Comparison of ENCODE assay signal across 9 cellular contexts in genomic region chr1:112818990-112819689, GRCh38.
DNase-seq lines count a peak whose midpoint lies in the region; ATAC-seq and TF ChIP-seq lines count a peak whose summit lies in the region.
"Had no signal": no experiment of that assay in that cellular context is flagged by ENCODE, and none has a peak within 500 bp of the region (broad histone marks: within the 10 kb centered on the region; RNA-seq: fewer than 3 reads in every experiment).

No MANE protein-coding gene starts in this region.

- H3K9me3 Mint-ChIP-seq in activated CD8-positive, alpha-beta T cell treated with anti-CD3 and anti-CD28 coated beads, Interleukin-2, amount 10 ng/mL, durations not matched to agents 7 days and 5 days (ENCODE audit: insufficient read depth): no peaks in the 10 kb centered on the region
- peaks cover 2% of the 10 kb centered on the region for H3K9me3 Mint-ChIP-seq in CD8-positive, alpha-beta T cell

- H3K36me3 ChIP-seq in CD8-positive, alpha-beta T cell (ENCODE audit: insufficient read depth, low read length): no peaks in the 10 kb centered on the region

- no peaks in the 10 kb centered on the region for H3K36me3 Mint-ChIP-seq in activated CD8-positive, alpha-beta T cell treated with anti-CD3 and anti-CD28 coated beads, Interleukin-2, amount 10 ng/mL, durations not matched to agents 7 days and 5 days (ENCODE audit: low read depth)
- no peaks in the 10 kb centered on the region for H3K36me3 Mint-ChIP-seq in CD8-positive, alpha-beta T cell

- TF ChIP-seq CTCF in retinal pigment epithelial cell (conservative IDR thresholded peaks at IDR 0.05; ENCODE audit: low read depth, low read length): no peak
- no peak for TF ChIP-seq CTCF in CD8-positive, alpha-beta T cell (IDR thresholded peaks at IDR 0.05)

- H3K27ac Mint-ChIP-seq in activated CD8-positive, alpha-beta T cell treated with anti-CD3 and anti-CD28 coated beads, Interleukin-2, amount 10 ng/mL, durations not matched to agents 7 days and 5 days: no peak overlapping the region
- H3K27ac Mint-ChIP-seq in CD8-positive, alpha-beta T cell: no peak overlapping the region

- no peaks in the 10 kb centered on the region for H3K4me1 ChIP-seq in CD8-positive, alpha-beta T cell (ENCODE audit: insufficient read depth, low read length)

- H3K9me3 ChIP-seq in CD8-positive, alpha-beta T cell (ENCODE audit: low read length): no peaks in the 10 kb centered on the region

- peaks cover 8% of the 10 kb centered on the region for H3K27me3 Mint-ChIP-seq in activated CD8-positive, alpha-beta T cell treated with anti-CD3 and anti-CD28 coated beads, Interleukin-2, amount 10 ng/mL, durations not matched to agents 7 days and 5 days (ENCODE audit: low read depth)
- H3K27me3 Mint-ChIP-seq in CD8-positive, alpha-beta T cell (ENCODE audit: low read depth): peaks cover 5% of the 10 kb centered on the region

- H3K27ac ChIP-seq in CD8-positive, alpha-beta T cell (ENCODE audit: low read depth, low read length): no peak overlapping the region

- no peak overlapping the region for H3K4me3 ChIP-seq in retinal pigment epithelial cell (ENCODE audit: low read length)
- no peak overlapping the region for H3K4me3 ChIP-seq in CD8-positive, alpha-beta T cell (ENCODE audit: low read depth, low read length)

- POLR2A ChIA-PET in HEK293T (lab: Yijun Ruan, JAX): interaction anchor here (0.8 to 1.2 kb wide), 3 partner anchors 31 to 137 kb away, joined by 3 to 5 read pairs (median 5); partner anchors contain the start of gene SLC16A1
- POLR2A ChIA-PET in activated CD8-positive, alpha-beta T cell treated with anti-CD3 and anti-CD28 coated beads, Interleukin-2, amount 10 ng/mL, durations not matched to agents 7 days and 5 days (lab: Charles Lee): no interaction called here
- POLR2A ChIA-PET in CD8-positive, alpha-beta T cell (lab: Charles Lee): interaction anchor here (0.6 to 0.7 kb wide), 2 partner anchors 244 to 1672 kb away, joined by 3 to 4 read pairs; no protein-coding TSS in a partner anchor

- H3K4me1 Mint-ChIP-seq in activated CD8-positive, alpha-beta T cell treated with anti-CD3 and anti-CD28 coated beads, Interleukin-2, amount 10 ng/mL, durations not matched to agents 7 days and 5 days (ENCODE audit: low read depth): peaks cover 4% of the 10 kb centered on the region
- peaks cover 3% of the 10 kb centered on the region for H3K4me1 Mint-ChIP-seq in CD8-positive, alpha-beta T cell (ENCODE audit: low read depth)

- no peak overlapping the region for H3K4me3 Mint-ChIP-seq in activated CD8-positive, alpha-beta T cell treated with anti-CD3 and anti-CD28 coated beads, Interleukin-2, amount 10 ng/mL, durations not matched to agents 7 days and 5 days
- no peak overlapping the region for H3K4me3 Mint-ChIP-seq in CD8-positive, alpha-beta T cell

- no peaks in the 10 kb centered on the region for H3K27me3 ChIP-seq in CD8-positive, alpha-beta T cell (ENCODE audit: insufficient read depth, low read length)

- intact Hi-C loops in left cardiac atrium (cut with DNase I): no loop called here
- intact Hi-C loops in CD8-positive, alpha-beta T cell (cut with DNase I, micrococcal nuclease): loop anchor here in 1 of 2 experiments (5.0 kb wide), 1 partner anchor 87 kb away; no protein-coding TSS in a partner anchor

- CTCF ChIA-PET in HEK293T (lab: Yijun Ruan, JAX): interaction anchor here (0.6 to 2.8 kb wide), 8 partner anchors 13 to 254 kb away, joined by 3 to 8 read pairs (median 4); partner anchors contain the start of genes LRIG2 and PPM1J
- CTCF ChIA-PET in activated CD8-positive, alpha-beta T cell treated with anti-CD3 and anti-CD28 coated beads, Interleukin-2, amount 10 ng/mL, durations not matched to agents 7 days and 5 days (lab: Charles Lee): interaction anchor here (0.7 kb wide), 1 partner anchor 61 kb away, joined by 3 read pairs; no protein-coding TSS in a partner anchor
- CTCF ChIA-PET in CD8-positive, alpha-beta T cell (lab: Charles Lee): no interaction called here

- peak; percentile 65 for DNase-seq in HEK293T (ENCODE audit: extremely low spot score)
- peak; percentile 81 for DNase-seq in SKM-1 (lab: John Stamatoyannopoulos, UW; ENCODE audit: unreplicated experiment)
- DNase-seq in left cardiac atrium: peak; percentile 24
- DNase-seq in retinal pigment epithelial cell (ENCODE audit: low read depth): peak; percentile 55
- DNase-seq in activated CD8-positive, alpha-beta T cell treated with anti-CD3 and anti-CD28 coated beads, Interleukin-2, amount 10 ng/mL, durations not matched to agents 7 days and 5 days: no peak
- no peak for DNase-seq in NCI-H128 (lab: John Stamatoyannopoulos, UW; ENCODE audit: unreplicated experiment)
- no peak for DNase-seq in CD8-positive, alpha-beta T cell
- DNase-seq: NCI-H1436 treated with DMSO at 0.1 percent for 48 hours had no signal

- peak; percentile 55 to 85 for ATAC-seq in left cardiac atrium
- ATAC-seq in activated CD8-positive, alpha-beta T cell treated with anti-CD3 and anti-CD28 coated beads, Interleukin-2, amount 10 ng/mL, durations not matched to agents 7 days and 5 days: no peak
- no peak for ATAC-seq in GM18873 (IDR thresholded peaks at IDR 0.05; ENCODE audit: low FRiP score, unreplicated experiment)
- ATAC-seq in CD8-positive, alpha-beta T cell: no peak

TF ChIP-seq in HEK293T, 16 proteins besides CTCF, POLR2A, EP300 and RAD21:
- TF ChIP-seq CTBP1 (IDR thresholded peaks at IDR 0.05; ENCODE audit: borderline replicate concordance) (no peak), FOXK2 (IDR thresholded peaks at IDR 0.05) (no peak), SP1 (IDR thresholded peaks at IDR 0.05) (no peak), L3MBTL2 (conservative IDR thresholded peaks at IDR 0.05) (no peak), ARNT (IDR thresholded peaks at IDR 0.05) (no peak), FOXM1 (IDR thresholded peaks at IDR 0.05; ENCODE audit: borderline replicate concordance) (no peak), PKNOX1 (IDR thresholded peaks at IDR 0.05) (peak; percentile 44; the same call in 1 of the 2 replicates)

Comparison
In these comparisons a context has a peak if more than half of its experiments do, and no peak if none do; other contexts are left out.
1. DNase-seq: peak in HEK293T (single experiment), SKM-1 (single experiment), left cardiac atrium (single experiment) and retinal pigment epithelial cell (single experiment); none in activated CD8-positive, alpha-beta T cell treated with anti-CD3 and anti-CD28 coated beads, Interleukin-2, amount 10 ng/mL, durations not matched to agents 7 days and 5 days (single experiment), NCI-H128 (single experiment) and CD8-positive, alpha-beta T cell (0 of 7).
2. ATAC-seq: peak in left cardiac atrium (2 of 2); none in activated CD8-positive, alpha-beta T cell treated with anti-CD3 and anti-CD28 coated beads, Interleukin-2, amount 10 ng/mL, durations not matched to agents 7 days and 5 days (single experiment), GM18873 (single experiment) and CD8-positive, alpha-beta T cell (single experiment).